ENCODE assay signal across 29 cellular contexts in genomic region chr6:110723017-110723416, GRCh38.
"Had no signal": no experiment of that assay in that cellular context is flagged by ENCODE, and none has a peak within 500 bp of the region (broad histone marks: within the 10 kb centered on the region; RNA-seq: fewer than 3 reads in every experiment).

No MANE protein-coding gene starts in this region.

- H3K27ac Mint-ChIP-seq: stimulated activated effector memory CD8-positive, alpha-beta T cell treated with anti-CD3 and anti-CD28 coated beads, Interleukin-12 subunit alpha, Interleukin-12 subunit beta, amount 100 ng/mL, for 72 hours; stimulated activated memory B cell treated with anti-CD40 and anti-IgM and Interleukin-4, amounts not matched to agents 10 μg/mL and 1 μg/mL and 100 μg/mL, for 72 hours; stimulated activated naive B cell treated with anti-CD40 and anti-IgM and Interleukin-4, amounts not matched to agents 10 μg/mL and 1 μg/mL and 100 μg/mL, for 72 hours; stimulated activated naive CD8-positive, alpha-beta T cell treated with anti-CD3 and anti-CD28 coated beads, Interleukin-15, Interleukin-2, amounts not matched to agents 100 ng/mL and 50 ng/mL, for 24 hours; type B pancreatic cell had no signal

- H3K4me3 Mint-ChIP-seq: stimulated activated effector memory CD8-positive, alpha-beta T cell treated with anti-CD3 and anti-CD28 coated beads, Interleukin-12 subunit alpha, Interleukin-12 subunit beta, amount 100 ng/mL, for 72 hours; stimulated activated memory B cell treated with anti-CD40 and anti-IgM and Interleukin-4, amounts not matched to agents 10 μg/mL and 1 μg/mL and 100 μg/mL, for 72 hours; stimulated activated naive B cell treated with anti-CD40 and anti-IgM and Interleukin-4, amounts not matched to agents 10 μg/mL and 1 μg/mL and 100 μg/mL, for 72 hours; stimulated activated naive CD8-positive, alpha-beta T cell treated with anti-CD3 and anti-CD28 coated beads, Interleukin-15, amount 100 ng/mL, for 72 hours; stimulated activated naive CD8-positive, alpha-beta T cell treated with anti-CD3 and anti-CD28 coated beads, Interleukin-15, Interleukin-2, amounts not matched to agents 100 ng/mL and 50 ng/mL, for 24 hours; type B pancreatic cell had no signal

- H3K27me3 ChIP-seq: stomach, suprapubic skin, testis, thyroid gland, tibial artery, tibial nerve, transverse colon, upper lobe of left lung, upper lobe of right lung, uterus, vagina had no signal

- H3K4me1 ChIP-seq: suprapubic skin, testis, thyroid gland, tibial artery, transverse colon, upper lobe of right lung, uterus, vagina had no signal

- H3K4me3 ChIP-seq: stomach, suprapubic skin, testis, thoracic aorta, thyroid gland, tibial artery, tibial nerve, transverse colon, upper lobe of left lung, upper lobe of right lung, uterus, vagina had no signal

- H3K4me1 Mint-ChIP-seq: stimulated activated memory B cell treated with anti-CD40 and anti-IgM and Interleukin-4, amounts not matched to agents 10 μg/mL and 1 μg/mL and 100 μg/mL, for 72 hours; stimulated activated naive CD8-positive, alpha-beta T cell treated with anti-CD3 and anti-CD28 coated beads, Interleukin-15, amount 100 ng/mL, for 72 hours had no signal

- FAIRE-seq: urothelium cell line had no signal

- DNase-seq: stimulated activated CD4-positive, alpha-beta T cell treated with anti-CD3 and anti-CD28 coated beads, Interleukin-2, amount 100 ng/mL, for 48 hours; stimulated activated CD4-positive, alpha-beta T cell treated with anti-CD3 and anti-CD28 coated beads, Interleukin-4, amount 100 ng/mL, for 1 hour; stimulated activated CD4-positive, alpha-beta T cell treated with anti-CD3 and anti-CD28 coated beads, Interleukin-4, amount 100 ng/mL, for 24 hours; stimulated activated CD4-positive, alpha-beta T cell treated with anti-CD3 and anti-CD28 coated beads, Interleukin-4, amount 100 ng/mL, for 4 hours; stimulated activated CD8-positive, alpha-beta memory T cell treated with anti-CD3 and anti-CD28 coated beads, Interleukin-4, amount 100 ng/mL, for 48 hours; stimulated activated naive B cell treated with anti-CD40 and anti-IgM and Interleukin-4, amounts not matched to agents 10 μg/mL and 1 μg/mL and 100 μg/mL, for 72 hours; stimulated activated naive CD4-positive, alpha-beta T cell; stimulated activated naive CD4-positive, alpha-beta T cell treated with Interleukin-2 at 50 U/mL for 16 hours; stimulated activated naive CD8-positive, alpha-beta T cell treated with anti-CD3 and anti-CD28 coated beads, Interleukin-15, amount 100 ng/mL, for 72 hours; stimulated activated naive CD8-positive, alpha-beta T cell treated with anti-CD3 and anti-CD28 coated beads, Interleukin-15, Interleukin-2, amounts not matched to agents 100 U/mL and 50 U/mL, for 24 hours; stomach; substantia nigra; testis; thyroid gland; tibial artery; transverse colon; trophoblast cell; upper lobe of left lung; upper lobe of right lung; uterus had no signal

- H3K9me3 ChIP-seq: stomach, suprapubic skin, testis, thoracic aorta, thyroid gland, tibial artery, tibial nerve, transverse colon, upper lobe of left lung, upper lobe of right lung, uterus, vagina had no signal

- H3K27me3 Mint-ChIP-seq: stimulated activated memory B cell treated with anti-CD40 and anti-IgM and Interleukin-4, amounts not matched to agents 10 μg/mL and 1 μg/mL and 100 μg/mL, for 72 hours; stimulated activated naive B cell treated with anti-CD40 and anti-IgM and Interleukin-4, amounts not matched to agents 10 μg/mL and 1 μg/mL and 100 μg/mL, for 72 hours; stimulated activated naive CD8-positive, alpha-beta T cell treated with anti-CD3 and anti-CD28 coated beads, Interleukin-15, amount 100 ng/mL, for 72 hours; stimulated activated naive CD8-positive, alpha-beta T cell treated with anti-CD3 and anti-CD28 coated beads, Interleukin-15, Interleukin-2, amounts not matched to agents 100 ng/mL and 50 ng/mL, for 24 hours; type B pancreatic cell had no signal

- ATAC-seq: stimulated activated effector memory CD8-positive, alpha-beta T cell treated with anti-CD3 and anti-CD28 coated beads, Interleukin-12 subunit alpha, Interleukin-12 subunit beta, amount 100 ng/mL, for 72 hours; stimulated activated memory B cell treated with anti-CD40 and anti-IgM and Interleukin-4, amounts not matched to agents 10 μg/mL and 1 μg/mL and 100 μg/mL, for 72 hours; stimulated activated naive B cell treated with anti-CD40 and anti-IgM and Interleukin-4, amounts not matched to agents 10 μg/mL and 1 μg/mL and 100 μg/mL, for 72 hours; stimulated activated naive CD8-positive, alpha-beta T cell treated with anti-CD3 and anti-CD28 coated beads, Interleukin-15, amount 100 ng/mL, for 72 hours; stimulated activated naive CD8-positive, alpha-beta T cell treated with anti-CD3 and anti-CD28 coated beads, Interleukin-15, Interleukin-2, amounts not matched to agents 100 U/mL and 50 U/mL, for 24 hours; upper lobe of right lung had no signal

- H3K27ac ChIP-seq: stomach, suprapubic skin, testis, thoracic aorta, thyroid gland, tibial artery, tibial nerve, transverse colon, upper lobe of left lung, upper lobe of right lung, uterus, vagina had no signal

- H3K9me3 Mint-ChIP-seq: stimulated activated effector memory CD8-positive, alpha-beta T cell treated with anti-CD3 and anti-CD28 coated beads, Interleukin-12 subunit alpha, Interleukin-12 subunit beta, amount 100 ng/mL, for 72 hours; stimulated activated memory B cell treated with anti-CD40 and anti-IgM and Interleukin-4, amounts not matched to agents 10 μg/mL and 1 μg/mL and 100 μg/mL, for 72 hours; stimulated activated naive B cell treated with anti-CD40 and anti-IgM and Interleukin-4, amounts not matched to agents 10 μg/mL and 1 μg/mL and 100 μg/mL, for 72 hours; stimulated activated naive CD8-positive, alpha-beta T cell treated with anti-CD3 and anti-CD28 coated beads, Interleukin-15, amount 100 ng/mL, for 72 hours; stimulated activated naive CD8-positive, alpha-beta T cell treated with anti-CD3 and anti-CD28 coated beads, Interleukin-15, Interleukin-2, amounts not matched to agents 100 ng/mL and 50 ng/mL, for 24 hours; type B pancreatic cell had no signal

- H3K36me3 ChIP-seq: suprapubic skin, thoracic aorta, thyroid gland, tibial artery, transverse colon, upper lobe of left lung, upper lobe of right lung, uterus, vagina had no signal

- H3K36me3 Mint-ChIP-seq: stimulated activated effector memory CD8-positive, alpha-beta T cell treated with anti-CD3 and anti-CD28 coated beads, Interleukin-12 subunit alpha, Interleukin-12 subunit beta, amount 100 ng/mL, for 72 hours had no signal
